ENCODE assay signal across 22 cellular contexts in the genomic region with DNA sequence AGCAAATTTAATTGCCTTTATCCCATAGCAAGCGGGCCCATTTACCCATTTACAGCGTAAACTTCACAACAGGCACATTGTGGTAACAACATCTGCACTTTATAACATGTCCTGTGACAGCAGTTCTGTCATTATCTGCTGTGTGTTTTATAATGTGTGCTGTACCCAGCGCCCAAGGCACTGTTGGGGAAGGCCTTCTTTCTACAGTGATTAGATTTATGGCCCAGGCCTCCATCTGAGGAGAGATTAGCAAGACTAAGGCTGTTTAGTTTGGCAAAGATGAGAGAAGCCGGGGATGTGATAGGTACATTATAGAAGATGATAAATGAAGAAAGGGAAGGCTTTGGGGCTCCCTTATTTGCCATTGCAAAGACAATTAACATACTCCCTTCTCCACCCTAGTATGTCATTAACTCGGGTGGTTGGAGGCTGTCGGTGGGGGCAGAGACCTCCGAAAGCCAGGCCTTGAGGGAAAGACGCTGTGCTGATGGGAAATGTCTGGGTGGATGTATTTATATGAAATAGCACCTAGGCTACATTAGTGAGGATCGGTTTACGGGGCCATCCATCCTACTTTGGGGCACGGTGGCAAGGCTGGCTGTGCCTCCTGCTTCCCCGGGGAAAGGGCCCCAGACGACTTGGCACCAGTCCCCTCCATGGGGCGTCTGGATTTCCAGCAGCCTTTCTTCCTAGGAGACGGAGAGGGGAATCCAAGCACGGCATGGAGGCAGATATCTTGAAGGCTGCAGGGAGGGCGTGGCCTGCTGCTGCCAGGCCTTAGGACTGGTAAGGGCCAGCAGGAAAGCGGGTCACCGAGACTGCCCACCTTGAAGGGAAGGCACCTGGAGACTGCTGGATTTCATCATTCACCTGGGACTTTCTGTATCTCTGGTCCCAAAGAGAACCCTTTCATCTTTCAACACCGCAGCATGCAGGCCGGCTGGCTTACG.
DNase-seq lines count a peak whose midpoint lies in the region; ATAC-seq and TF ChIP-seq lines count a peak whose summit lies in the region.
"Had no signal": no experiment of that assay in that cellular context is flagged by ENCODE, and none has a peak within 500 bp of the region (broad histone marks: within the 10 kb centered on the region; RNA-seq: fewer than 3 reads in every experiment).

No MANE protein-coding gene starts in this region.

- no peaks in the 10 kb centered on the region for H3K9me3 ChIP-seq in mesodermal cell (ENCODE audit: control insufficient read depth, low read length)
- no peaks in the 10 kb centered on the region for H3K9me3 ChIP-seq in testis
- H3K9me3 ChIP-seq: A549; BLaER1 treated with 17β-estradiol and CSF1 and Interleukin-3, amounts not matched to agents 10 nM and 100 nM; vagina had no signal

- TF ChIP-seq CTCF in WTC11 (IDR thresholded peaks at IDR 0.05): no peak
- TF ChIP-seq CTCF in testis (IDR thresholded peaks at IDR 0.05): no peak

- peaks cover 23% of the 10 kb centered on the region for H3K4me1 ChIP-seq in mesodermal cell (ENCODE audit: control insufficient read depth, insufficient read depth, low read length, poor library complexity, severe bottlenecking)
- H3K4me1 ChIP-seq in testis: peaks cover 5% of the 10 kb centered on the region
- H3K4me1 ChIP-seq: A549, vagina had no signal

- POLR2A ChIA-PET in WTC11 (lab: Charles Lee): no interaction called here

- no peak overlapping the region for H3K27ac Mint-ChIP-seq in WTC11
- H3K27ac Mint-ChIP-seq: activated naive CD8-positive, alpha-beta T cell treated with anti-CD3 and anti-CD28 coated beads, Interleukin-2, amount 10 ng/mL, durations not matched to agents 7 days and 5 days; IgD-negative memory B cell had no signal

- no peaks in the 10 kb centered on the region for H3K36me3 ChIP-seq in mesodermal cell (ENCODE audit: control insufficient read depth, insufficient read depth, low read length)
- H3K36me3 ChIP-seq in testis (ENCODE audit: low read depth, missing control alignments): no peaks in the 10 kb centered on the region
- H3K36me3 ChIP-seq: BLaER1 treated with 17β-estradiol and CSF1 and Interleukin-3, amounts not matched to agents 10 nM and 100 nM; vagina had no signal

- H3K27me3 ChIP-seq in testis: no peaks in the 10 kb centered on the region
- H3K27me3 ChIP-seq: BLaER1 treated with 17β-estradiol and CSF1 and Interleukin-3, amounts not matched to agents 10 nM and 100 nM; vagina had no signal

- peak overlapping the region; percentile 36 for H3K27ac ChIP-seq in mesodermal cell (ENCODE audit: low read depth, low read length, severe bottlenecking)
- no peak overlapping the region for H3K27ac ChIP-seq in testis
- H3K27ac ChIP-seq: A549; BLaER1 treated with 17β-estradiol and CSF1 and Interleukin-3, amounts not matched to agents 10 nM and 100 nM; vagina had no signal

- CTCF ChIA-PET in WTC11 (lab: Charles Lee): no interaction called here

- ATAC-seq in Right ventricle myocardium inferior (no peak), WTC11 (peak; percentile 36; the same call in 1 of the 2 replicates), HG03460 (IDR thresholded peaks at IDR 0.05; ENCODE audit: unreplicated experiment) (no peak)
- ATAC-seq: A549, left lobe of liver, Panc1 had no signal

- H3K4me3 ChIP-seq in mesodermal cell (ENCODE audit: extremely low read depth, insufficient read depth, low read length, poor library complexity, severe bottlenecking) (no peak overlapping the region), testis (no peak overlapping the region)
- H3K4me3 ChIP-seq: A549; BLaER1 treated with 17β-estradiol and CSF1 and Interleukin-3, amounts not matched to agents 10 nM and 100 nM; vagina had no signal

- DNase-seq in cardiac septum (ENCODE audit: low spot score) (peak; percentile 63), Right ventricle myocardium inferior (ENCODE audit: missing footprints) (no peak), WTC11 (ENCODE audit: low spot score) (no peak), amniotic stem cell (lab: John Stamatoyannopoulos, UW) (no peak), epidermal melanocyte (ENCODE audit: insufficient read length, low spot score) (no peak), testis (no peak)
- DNase-seq: activated CD4-positive, alpha-beta T cell treated with anti-CD3 and anti-CD28 coated beads for 4 hours; activated naive CD8-positive, alpha-beta T cell treated with anti-CD3 and anti-CD28 coated beads, Interleukin-2, amount 10 ng/mL, durations not matched to agents 7 days and 5 days; DMS 273 treated with DMSO at 0.1 percent for 48 hours; effector memory CD4-positive, alpha-beta T cell; NCI-H146; nucleus accumbens; stimulated activated CD8-positive, alpha-beta memory T cell treated with anti-CD3 and anti-CD28 coated beads, Interleukin-4, amount 100 ng/mL, for 48 hours; T1000 had no signal

- H3K9me3 Mint-ChIP-seq in WTC11: no peaks in the 10 kb centered on the region
- H3K9me3 Mint-ChIP-seq: activated naive CD8-positive, alpha-beta T cell treated with anti-CD3 and anti-CD28 coated beads, Interleukin-2, amount 10 ng/mL, durations not matched to agents 7 days and 5 days had no signal

- intact Hi-C loops in cardiac septum (cut with DNase I) (no loop called here), Right ventricle myocardium inferior (cut with DNase I) (no loop called here), testis (cut with DNase I; ENCODE audit: low total_unique reads) (no loop called here)

- H3K4me1 Mint-ChIP-seq in WTC11: peaks cover 29% of the 10 kb centered on the region
- H3K4me1 Mint-ChIP-seq: activated naive CD8-positive, alpha-beta T cell treated with anti-CD3 and anti-CD28 coated beads, Interleukin-2, amount 10 ng/mL, durations not matched to agents 7 days and 5 days; IgD-negative memory B cell had no signal

- H3K27me3 Mint-ChIP-seq in WTC11 (ENCODE audit: low read depth): peaks cover 3% of the 10 kb centered on the region; the same call in 1 of the 2 replicates

- 69 to 76% methylated on average over 14 to 17 of the region's 22 CpGs for WGBS in mesodermal cell (ENCODE audit: insufficient coverage in 2 of 2), 2 experiments
- 78 to 82% methylated on average over 20 to 22 of the region's 22 CpGs for whole genome bisulfite sequencing in testis, 2 donors

- no peak overlapping the region for H3K4me3 Mint-ChIP-seq in WTC11
- H3K4me3 Mint-ChIP-seq: activated naive CD8-positive, alpha-beta T cell treated with anti-CD3 and anti-CD28 coated beads, Interleukin-2, amount 10 ng/mL, durations not matched to agents 7 days and 5 days; IgD-negative memory B cell had no signal

- no peak for TF ChIP-seq POLR2A in testis (IDR thresholded peaks at IDR 0.05)

- H3K36me3 Mint-ChIP-seq in WTC11: no peaks in the 10 kb centered on the region
- H3K36me3 Mint-ChIP-seq: activated naive CD8-positive, alpha-beta T cell treated with anti-CD3 and anti-CD28 coated beads, Interleukin-2, amount 10 ng/mL, durations not matched to agents 7 days and 5 days; IgD-negative memory B cell had no signal

TF ChIP-seq in WTC11, 78 proteins besides CTCF, POLR2A, EP300 and RAD21 (continues in another document):
- TF ChIP-seq, protein P1, sequence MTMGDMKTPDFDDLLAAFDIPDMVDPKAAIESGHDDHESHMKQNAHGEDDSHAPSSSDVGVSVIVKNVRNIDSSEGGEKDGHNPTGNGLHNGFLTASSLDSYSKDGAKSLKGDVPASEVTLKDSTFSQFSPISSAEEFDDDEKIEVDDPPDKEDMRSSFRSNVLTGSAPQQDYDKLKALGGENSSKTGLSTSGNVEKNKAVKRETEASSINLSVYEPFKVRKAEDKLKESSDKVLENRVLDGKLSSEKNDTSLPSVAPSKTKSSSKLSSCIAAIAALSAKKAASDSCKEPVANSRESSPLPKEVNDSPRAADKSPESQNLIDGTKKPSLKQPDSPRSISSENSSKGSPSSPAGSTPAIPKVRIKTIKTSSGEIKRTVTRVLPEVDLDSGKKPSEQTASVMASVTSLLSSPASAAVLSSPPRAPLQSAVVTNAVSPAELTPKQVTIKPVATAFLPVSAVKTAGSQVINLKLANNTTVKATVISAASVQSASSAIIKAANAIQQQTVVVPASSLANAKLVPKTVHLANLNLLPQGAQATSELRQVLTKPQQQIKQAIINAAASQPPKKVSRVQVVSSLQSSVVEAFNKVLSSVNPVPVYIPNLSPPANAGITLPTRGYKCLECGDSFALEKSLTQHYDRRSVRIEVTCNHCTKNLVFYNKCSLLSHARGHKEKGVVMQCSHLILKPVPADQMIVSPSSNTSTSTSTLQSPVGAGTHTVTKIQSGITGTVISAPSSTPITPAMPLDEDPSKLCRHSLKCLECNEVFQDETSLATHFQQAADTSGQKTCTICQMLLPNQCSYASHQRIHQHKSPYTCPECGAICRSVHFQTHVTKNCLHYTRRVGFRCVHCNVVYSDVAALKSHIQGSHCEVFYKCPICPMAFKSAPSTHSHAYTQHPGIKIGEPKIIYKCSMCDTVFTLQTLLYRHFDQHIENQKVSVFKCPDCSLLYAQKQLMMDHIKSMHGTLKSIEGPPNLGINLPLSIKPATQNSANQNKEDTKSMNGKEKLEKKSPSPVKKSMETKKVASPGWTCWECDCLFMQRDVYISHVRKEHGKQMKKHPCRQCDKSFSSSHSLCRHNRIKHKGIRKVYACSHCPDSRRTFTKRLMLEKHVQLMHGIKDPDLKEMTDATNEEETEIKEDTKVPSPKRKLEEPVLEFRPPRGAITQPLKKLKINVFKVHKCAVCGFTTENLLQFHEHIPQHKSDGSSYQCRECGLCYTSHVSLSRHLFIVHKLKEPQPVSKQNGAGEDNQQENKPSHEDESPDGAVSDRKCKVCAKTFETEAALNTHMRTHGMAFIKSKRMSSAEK (CRISPR knock-in tag; IDR thresholded peaks at IDR 0.05; ENCODE audit: borderline replicate concordance): no peak
- TF ChIP-seq ZNF121 (CRISPR knock-in tag; IDR thresholded peaks at IDR 0.05) (no peak), ATF1 (CRISPR knock-in tag; IDR thresholded peaks at IDR 0.05) (no peak), KAT7 (CRISPR knock-in tag; IDR thresholded peaks at IDR 0.05; ENCODE audit: borderline replicate concordance) (no peak), NFE2L1 (CRISPR knock-in tag; IDR thresholded peaks at IDR 0.05) (no peak), MYBL2 (CRISPR knock-in tag; IDR thresholded peaks at IDR 0.05) (no peak), ZNF416 (CRISPR knock-in tag; IDR thresholded peaks at IDR 0.05) (no peak), ZNF138 (CRISPR knock-in tag; conservative IDR thresholded peaks at IDR 0.05) (no peak), SMAD3 (CRISPR knock-in tag; IDR thresholded peaks at IDR 0.05; ENCODE audit: borderline replicate concordance) (no peak), JUN (CRISPR knock-in tag; IDR thresholded peaks at IDR 0.05) (no peak)
- TF ChIP-seq, protein P2, sequence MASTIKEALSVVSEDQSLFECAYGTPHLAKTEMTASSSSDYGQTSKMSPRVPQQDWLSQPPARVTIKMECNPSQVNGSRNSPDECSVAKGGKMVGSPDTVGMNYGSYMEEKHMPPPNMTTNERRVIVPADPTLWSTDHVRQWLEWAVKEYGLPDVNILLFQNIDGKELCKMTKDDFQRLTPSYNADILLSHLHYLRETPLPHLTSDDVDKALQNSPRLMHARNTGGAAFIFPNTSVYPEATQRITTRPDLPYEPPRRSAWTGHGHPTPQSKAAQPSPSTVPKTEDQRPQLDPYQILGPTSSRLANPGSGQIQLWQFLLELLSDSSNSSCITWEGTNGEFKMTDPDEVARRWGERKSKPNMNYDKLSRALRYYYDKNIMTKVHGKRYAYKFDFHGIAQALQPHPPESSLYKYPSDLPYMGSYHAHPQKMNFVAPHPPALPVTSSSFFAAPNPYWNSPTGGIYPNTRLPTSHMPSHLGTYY (CRISPR knock-in tag; IDR thresholded peaks at IDR 0.05): no peak
